ENCODE assay signal across 27 cellular contexts in genomic region chr15:75154461-75155062, GRCh38.
"Had no signal": no experiment of that assay in that cellular context is flagged by ENCODE, and none has a peak within 500 bp of the region (broad histone marks: within the 10 kb centered on the region; RNA-seq: fewer than 3 reads in every experiment).

No MANE protein-coding gene starts in this region.

- H3K4me1 ChIP-seq: ascending aorta had no signal

- H3K36me3 Mint-ChIP-seq: activated naive CD4-positive, alpha-beta T cell treated with anti-CD3 and anti-CD28 coated beads, Interleukin-2, amount 50 U/mL, for 72 hours had no signal

- H3K4me3 Mint-ChIP-seq: activated CD4-positive, alpha-beta T cell treated with anti-CD3 and anti-CD28 coated beads for 36 hours; activated CD8-positive, alpha-beta T cell treated with anti-CD3 and anti-CD28 coated beads for 36 hours; activated naive CD8-positive, alpha-beta T cell treated with anti-CD3 and anti-CD28 coated beads, Interleukin-2, amount 50 U/mL, for 24 hours had no signal

- H3K9me3 ChIP-seq: ascending aorta, body of pancreas, SJCRH30, SK-N-SH had no signal

- DNase-seq: activated CD4-positive, alpha-beta T cell treated with anti-CD3 and anti-CD28 coated beads for 36 hours; activated CD4-positive, alpha-beta T cell treated with anti-CD3 and anti-CD28 coated beads, Interleukin-2, amount 50 U/mL, for 1 hour; activated CD8-positive, alpha-beta memory T cell treated with anti-CD3 and anti-CD28 coated beads, Interleukin-2, amount 50 U/mL, for 4 hours; activated CD8-positive, alpha-beta T cell treated with anti-CD3 and anti-CD28 coated beads for 36 hours; activated naive CD4-positive, alpha-beta T cell treated with Interleukin-2 at 50 U/mL for 16 hours; activated naive CD8-positive, alpha-beta T cell treated with anti-CD3 and anti-CD28 coated beads, Interleukin-2, amount 50 U/mL, for 24 hours; amniotic stem cell; body of pancreas; central memory CD4-positive, alpha-beta T cell; MM.1S; NCI-H1092; NCI-H1417; NCI-H2029; NCI-H2107; NCI-H2171 treated with DMSO at 0.1 percent for 48 hours; NCI-H226; NCI-H526; NCI-H82; NK-92 treated with Interleukin-12 subunit alpha and Interleukin-12 subunit beta, amount 100 ng/mL, for 24 hours; RPMI8226; SJCRH30; SK-N-SH; T1000 had no signal

- H3K4me3 ChIP-seq: ascending aorta, body of pancreas, SJCRH30 had no signal

- H3K27ac ChIP-seq: ascending aorta, body of pancreas, KMS-11, SJCRH30, VCaP had no signal

- H3K36me3 ChIP-seq: ascending aorta, SJCRH30 had no signal

- H3K9me3 Mint-ChIP-seq: activated naive CD4-positive, alpha-beta T cell treated with anti-CD3 and anti-CD28 coated beads, Interleukin-2, amount 50 U/mL, for 72 hours had no signal

- H3K27ac Mint-ChIP-seq: activated CD4-positive, alpha-beta T cell treated with anti-CD3 and anti-CD28 coated beads for 36 hours; activated CD8-positive, alpha-beta T cell treated with anti-CD3 and anti-CD28 coated beads for 36 hours; activated naive CD4-positive, alpha-beta T cell treated with anti-CD3 and anti-CD28 coated beads, Interleukin-2, amount 50 U/mL, for 72 hours; activated naive CD8-positive, alpha-beta T cell treated with anti-CD3 and anti-CD28 coated beads, Interleukin-2, amount 50 U/mL, for 24 hours had no signal

- H3K27me3 ChIP-seq: ascending aorta, body of pancreas, SJCRH30 had no signal
